ENCODE assay signal across 17 cellular contexts in the genomic region with DNA sequence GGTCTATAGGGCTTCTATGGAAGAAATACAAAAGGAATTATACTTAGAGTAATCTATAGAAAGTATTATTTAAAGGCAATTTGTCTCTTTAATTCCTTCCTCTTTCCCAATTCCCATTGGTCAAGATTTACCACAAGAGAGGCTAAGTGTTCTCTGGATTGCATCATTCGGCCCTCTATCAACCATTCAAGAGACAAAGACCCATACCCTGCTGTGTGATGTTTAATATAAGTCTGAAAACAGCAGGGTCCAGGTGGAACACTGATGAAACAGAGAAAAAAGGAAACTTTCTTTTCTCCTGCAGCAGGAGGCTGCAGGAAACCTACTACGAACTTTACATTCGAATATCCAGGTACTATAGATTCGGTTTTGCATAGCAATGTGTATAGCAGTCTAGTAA.
"Had no signal": no experiment of that assay in that cellular context is flagged by ENCODE, and none has a peak within 500 bp of the region (broad histone marks: within the 10 kb centered on the region; RNA-seq: fewer than 3 reads in every experiment).

No MANE protein-coding gene starts in this region.

- H3K27me3 ChIP-seq: esophagus muscularis mucosa, gastroesophageal sphincter, sigmoid colon had no signal

- H3K4me1 ChIP-seq: gastroesophageal sphincter, lower lobe of right lung had no signal

- H3K4me1 Mint-ChIP-seq: activated CD4-positive, alpha-beta T cell treated with anti-CD3 and anti-CD28 coated beads for 36 hours; activated naive CD4-positive, alpha-beta T cell treated with anti-CD3 and anti-CD28 coated beads, Interleukin-2, amount 50 U/mL, for 24 hours; stimulated activated naive B cell treated with anti-CD40 and anti-IgM and Interleukin-4, amounts not matched to agents 10 μg/mL and 1 μg/mL and 100 μg/mL, for 72 hours had no signal

- H3K9me3 Mint-ChIP-seq: activated naive CD4-positive, alpha-beta T cell treated with anti-CD3 and anti-CD28 coated beads, Interleukin-2, amount 50 U/mL, for 24 hours; dendritic cell treated with granulocyte-macrophage colony-stimulating factor and Interleukin-4, amounts not matched to agents 40 ng/mL and 50 ng/mL, for 4 days had no signal

- H3K27me3 Mint-ChIP-seq: dendritic cell treated with granulocyte-macrophage colony-stimulating factor and Interleukin-4, amounts not matched to agents 40 ng/mL and 50 ng/mL, for 4 days; natural killer cell treated with Interleukin-12 subunit alpha and Interleukin-12 subunit beta and Interleukin-15 and Interleukin-18, amount 100 ng/mL, for 72 hours; stimulated activated naive B cell treated with anti-CD40 and anti-IgM and Interleukin-4, amounts not matched to agents 10 μg/mL and 1 μg/mL and 100 μg/mL, for 72 hours had no signal

- H3K36me3 Mint-ChIP-seq: activated naive CD4-positive, alpha-beta T cell treated with anti-CD3 and anti-CD28 coated beads, Interleukin-2, amount 50 U/mL, for 24 hours; natural killer cell treated with Interleukin-12 subunit alpha and Interleukin-12 subunit beta and Interleukin-15 and Interleukin-18, amount 100 ng/mL, for 72 hours; stimulated activated naive B cell treated with anti-CD40 and anti-IgM and Interleukin-4, amounts not matched to agents 10 μg/mL and 1 μg/mL and 100 μg/mL, for 72 hours had no signal

- ATAC-seq: activated CD4-positive, alpha-beta T cell treated with anti-CD3 and anti-CD28 coated beads for 36 hours; gastroesophageal sphincter; left colon; lower lobe of right lung; natural killer cell treated with Interleukin-12 subunit alpha and Interleukin-12 subunit beta and Interleukin-15 and Interleukin-18, amount 100 ng/mL, for 72 hours; stimulated activated naive B cell treated with anti-CD40 and anti-IgM and Interleukin-4, amounts not matched to agents 10 μg/mL and 1 μg/mL and 100 μg/mL, for 72 hours had no signal

- H3K27ac Mint-ChIP-seq: activated CD4-positive, alpha-beta T cell treated with anti-CD3 and anti-CD28 coated beads for 36 hours; activated naive CD4-positive, alpha-beta T cell treated with anti-CD3 and anti-CD28 coated beads, Interleukin-2, amount 50 U/mL, for 24 hours; dendritic cell treated with granulocyte-macrophage colony-stimulating factor and Interleukin-4, amounts not matched to agents 40 ng/mL and 50 ng/mL, for 4 days; natural killer cell treated with Interleukin-12 subunit alpha and Interleukin-12 subunit beta and Interleukin-15 and Interleukin-18, amount 100 ng/mL, for 72 hours; stimulated activated naive B cell treated with anti-CD40 and anti-IgM and Interleukin-4, amounts not matched to agents 10 μg/mL and 1 μg/mL and 100 μg/mL, for 72 hours had no signal

- H3K27ac ChIP-seq: esophagus muscularis mucosa, gastroesophageal sphincter, lower lobe of right lung, sigmoid colon, WERI-Rb-1 had no signal

- H3K36me3 ChIP-seq: esophagus muscularis mucosa, gastroesophageal sphincter, lower lobe of right lung, sigmoid colon, WERI-Rb-1 had no signal

- H3K4me3 ChIP-seq: esophagus muscularis mucosa, gastroesophageal sphincter, lower lobe of right lung, sigmoid colon had no signal

- H3K9me3 ChIP-seq: esophagus muscularis mucosa, gastroesophageal sphincter, lower lobe of right lung, sigmoid colon had no signal

- DNase-seq: activated CD4-positive, alpha-beta T cell treated with anti-CD3 and anti-CD28 coated beads for 36 hours; activated CD4-positive, alpha-beta T cell treated with anti-CD3 and anti-CD28 coated beads, Interleukin-2, amount 50 U/mL, for 48 hours; activated gamma-delta T cell; effector CD8-positive, alpha-beta T cell; islet precursor cell; left colon; lower lobe of right lung; nucleus accumbens; sigmoid colon; stimulated activated naive B cell treated with anti-CD40 and anti-IgM and Interleukin-4, amounts not matched to agents 10 μg/mL and 1 μg/mL and 100 μg/mL, for 72 hours; T-helper 2 cell; WERI-Rb-1 had no signal

- H3K4me3 Mint-ChIP-seq: activated CD4-positive, alpha-beta T cell treated with anti-CD3 and anti-CD28 coated beads for 36 hours; activated naive CD4-positive, alpha-beta T cell treated with anti-CD3 and anti-CD28 coated beads, Interleukin-2, amount 50 U/mL, for 24 hours; dendritic cell treated with granulocyte-macrophage colony-stimulating factor and Interleukin-4, amounts not matched to agents 40 ng/mL and 50 ng/mL, for 4 days; natural killer cell treated with Interleukin-12 subunit alpha and Interleukin-12 subunit beta and Interleukin-15 and Interleukin-18, amount 100 ng/mL, for 72 hours; stimulated activated naive B cell treated with anti-CD40 and anti-IgM and Interleukin-4, amounts not matched to agents 10 μg/mL and 1 μg/mL and 100 μg/mL, for 72 hours had no signal
